ENCODE assay signal across 1 cellular context in genomic region chr9:34379334-34380033, GRCh38.
TF ChIP-seq lines count a peak whose summit lies in the region.

No MANE protein-coding gene starts in this region.

TF ChIP-seq in GM12878, 131 proteins besides CTCF, POLR2A, EP300 and RAD21 (continued from another document and continues in another):
- TF ChIP-seq, protein P1, sequence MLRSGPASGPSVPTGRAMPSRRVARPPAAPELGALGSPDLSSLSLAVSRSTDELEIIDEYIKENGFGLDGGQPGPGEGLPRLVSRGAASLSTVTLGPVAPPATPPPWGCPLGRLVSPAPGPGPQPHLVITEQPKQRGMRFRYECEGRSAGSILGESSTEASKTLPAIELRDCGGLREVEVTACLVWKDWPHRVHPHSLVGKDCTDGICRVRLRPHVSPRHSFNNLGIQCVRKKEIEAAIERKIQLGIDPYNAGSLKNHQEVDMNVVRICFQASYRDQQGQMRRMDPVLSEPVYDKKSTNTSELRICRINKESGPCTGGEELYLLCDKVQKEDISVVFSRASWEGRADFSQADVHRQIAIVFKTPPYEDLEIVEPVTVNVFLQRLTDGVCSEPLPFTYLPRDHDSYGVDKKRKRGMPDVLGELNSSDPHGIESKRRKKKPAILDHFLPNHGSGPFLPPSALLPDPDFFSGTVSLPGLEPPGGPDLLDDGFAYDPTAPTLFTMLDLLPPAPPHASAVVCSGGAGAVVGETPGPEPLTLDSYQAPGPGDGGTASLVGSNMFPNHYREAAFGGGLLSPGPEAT (IDR thresholded peaks at IDR 0.05; ENCODE audit: low read depth), result no peak
- peak; percentile 82 for TF ChIP-seq SMC3 (IDR thresholded peaks at IDR 0.05; ENCODE audit: borderline replicate concordance, low read length)
- TF ChIP-seq FOXK2 (IDR thresholded peaks at IDR 0.05), result no peak
- TF ChIP-seq, protein P2, sequence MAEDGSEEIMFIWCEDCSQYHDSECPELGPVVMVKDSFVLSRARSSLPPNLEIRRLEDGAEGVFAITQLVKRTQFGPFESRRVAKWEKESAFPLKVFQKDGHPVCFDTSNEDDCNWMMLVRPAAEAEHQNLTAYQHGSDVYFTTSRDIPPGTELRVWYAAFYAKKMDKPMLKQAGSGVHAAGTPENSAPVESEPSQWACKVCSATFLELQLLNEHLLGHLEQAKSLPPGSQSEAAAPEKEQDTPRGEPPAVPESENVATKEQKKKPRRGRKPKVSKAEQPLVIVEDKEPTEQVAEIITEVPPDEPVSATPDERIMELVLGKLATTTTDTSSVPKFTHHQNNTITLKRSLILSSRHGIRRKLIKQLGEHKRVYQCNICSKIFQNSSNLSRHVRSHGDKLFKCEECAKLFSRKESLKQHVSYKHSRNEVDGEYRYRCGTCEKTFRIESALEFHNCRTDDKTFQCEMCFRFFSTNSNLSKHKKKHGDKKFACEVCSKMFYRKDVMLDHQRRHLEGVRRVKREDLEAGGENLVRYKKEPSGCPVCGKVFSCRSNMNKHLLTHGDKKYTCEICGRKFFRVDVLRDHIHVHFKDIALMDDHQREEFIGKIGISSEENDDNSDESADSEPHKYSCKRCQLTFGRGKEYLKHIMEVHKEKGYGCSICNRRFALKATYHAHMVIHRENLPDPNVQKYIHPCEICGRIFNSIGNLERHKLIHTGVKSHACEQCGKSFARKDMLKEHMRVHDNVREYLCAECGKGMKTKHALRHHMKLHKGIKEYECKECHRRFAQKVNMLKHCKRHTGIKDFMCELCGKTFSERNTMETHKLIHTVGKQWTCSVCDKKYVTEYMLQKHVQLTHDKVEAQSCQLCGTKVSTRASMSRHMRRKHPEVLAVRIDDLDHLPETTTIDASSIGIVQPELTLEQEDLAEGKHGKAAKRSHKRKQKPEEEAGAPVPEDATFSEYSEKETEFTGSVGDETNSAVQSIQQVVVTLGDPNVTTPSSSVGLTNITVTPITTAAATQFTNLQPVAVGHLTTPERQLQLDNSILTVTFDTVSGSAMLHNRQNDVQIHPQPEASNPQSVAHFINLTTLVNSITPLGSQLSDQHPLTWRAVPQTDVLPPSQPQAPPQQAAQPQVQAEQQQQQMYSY (CRISPR knock-in tag; IDR thresholded peaks at IDR 0.05), result no peak
- TF ChIP-seq YY1 (IDR thresholded peaks at IDR 0.05; ENCODE audit: low read depth, low read length), result no peak
- TF ChIP-seq MEF2A (IDR thresholded peaks at IDR 0.05; ENCODE audit: insufficient read depth, low read depth, low read length), result 0 out of 2 replicates have a peak, but pooled peaks have one; percentile 11
- no peak for TF ChIP-seq CBX5 (IDR thresholded peaks at IDR 0.05; ENCODE audit: low read depth)
- TF ChIP-seq HDAC2 (IDR thresholded peaks at IDR 0.05), result no peak
- no peak for TF ChIP-seq RFX5 (IDR thresholded peaks at IDR 0.05; ENCODE audit: low read depth, low read length)
- no peak for TF ChIP-seq LARP7 (IDR thresholded peaks at IDR 0.05)
- no peak for TF ChIP-seq SMARCA5 (IDR thresholded peaks at IDR 0.05)
- TF ChIP-seq NFXL1 (IDR thresholded peaks at IDR 0.05; ENCODE audit: borderline replicate concordance), result no peak
- no peak for TF ChIP-seq ZSCAN29 (IDR thresholded peaks at IDR 0.05)
- TF ChIP-seq ZNF24 (IDR thresholded peaks at IDR 0.05), result no peak
- TF ChIP-seq YBX1 (IDR thresholded peaks at IDR 0.05), result no peak
- TF ChIP-seq SMAD1 (IDR thresholded peaks at IDR 0.05; ENCODE audit: low read depth, partially characterized antibody), result no peak
- no peak for TF ChIP-seq SRF (IDR thresholded peaks at IDR 0.05; ENCODE audit: low read depth in 2 of 2, low read length in 2 of 2)
- no peak for TF ChIP-seq HDAC6 (IDR thresholded peaks at IDR 0.05; ENCODE audit: unreplicated experiment)
- TF ChIP-seq GABPA (IDR thresholded peaks at IDR 0.05; ENCODE audit: low read depth), result no peak
- no peak for TF ChIP-seq ZNF274 (IDR thresholded peaks at IDR 0.05; ENCODE audit: insufficient read depth, insufficient read length)
- peak in 1 of 2 experiments; percentile 37; a peak in 1 of 4 replicates for TF ChIP-seq BHLHE40 (IDR thresholded peaks at IDR 0.05; ENCODE audit: borderline replicate concordance in 1 of 2, low read depth in 2 of 2, low read length in 1 of 2)
- TF ChIP-seq, protein P3, sequence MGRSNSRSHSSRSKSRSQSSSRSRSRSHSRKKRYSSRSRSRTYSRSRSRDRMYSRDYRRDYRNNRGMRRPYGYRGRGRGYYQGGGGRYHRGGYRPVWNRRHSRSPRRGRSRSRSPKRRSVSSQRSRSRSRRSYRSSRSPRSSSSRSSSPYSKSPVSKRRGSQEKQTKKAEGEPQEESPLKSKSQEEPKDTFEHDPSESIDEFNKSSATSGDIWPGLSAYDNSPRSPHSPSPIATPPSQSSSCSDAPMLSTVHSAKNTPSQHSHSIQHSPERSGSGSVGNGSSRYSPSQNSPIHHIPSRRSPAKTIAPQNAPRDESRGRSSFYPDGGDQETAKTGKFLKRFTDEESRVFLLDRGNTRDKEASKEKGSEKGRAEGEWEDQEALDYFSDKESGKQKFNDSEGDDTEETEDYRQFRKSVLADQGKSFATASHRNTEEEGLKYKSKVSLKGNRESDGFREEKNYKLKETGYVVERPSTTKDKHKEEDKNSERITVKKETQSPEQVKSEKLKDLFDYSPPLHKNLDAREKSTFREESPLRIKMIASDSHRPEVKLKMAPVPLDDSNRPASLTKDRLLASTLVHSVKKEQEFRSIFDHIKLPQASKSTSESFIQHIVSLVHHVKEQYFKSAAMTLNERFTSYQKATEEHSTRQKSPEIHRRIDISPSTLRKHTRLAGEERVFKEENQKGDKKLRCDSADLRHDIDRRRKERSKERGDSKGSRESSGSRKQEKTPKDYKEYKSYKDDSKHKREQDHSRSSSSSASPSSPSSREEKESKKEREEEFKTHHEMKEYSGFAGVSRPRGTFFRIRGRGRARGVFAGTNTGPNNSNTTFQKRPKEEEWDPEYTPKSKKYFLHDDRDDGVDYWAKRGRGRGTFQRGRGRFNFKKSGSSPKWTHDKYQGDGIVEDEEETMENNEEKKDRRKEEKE (IDR thresholded peaks at IDR 0.05), result no peak
- no peak for TF ChIP-seq PAX8 (IDR thresholded peaks at IDR 0.05)
- TF ChIP-seq, protein P4, sequence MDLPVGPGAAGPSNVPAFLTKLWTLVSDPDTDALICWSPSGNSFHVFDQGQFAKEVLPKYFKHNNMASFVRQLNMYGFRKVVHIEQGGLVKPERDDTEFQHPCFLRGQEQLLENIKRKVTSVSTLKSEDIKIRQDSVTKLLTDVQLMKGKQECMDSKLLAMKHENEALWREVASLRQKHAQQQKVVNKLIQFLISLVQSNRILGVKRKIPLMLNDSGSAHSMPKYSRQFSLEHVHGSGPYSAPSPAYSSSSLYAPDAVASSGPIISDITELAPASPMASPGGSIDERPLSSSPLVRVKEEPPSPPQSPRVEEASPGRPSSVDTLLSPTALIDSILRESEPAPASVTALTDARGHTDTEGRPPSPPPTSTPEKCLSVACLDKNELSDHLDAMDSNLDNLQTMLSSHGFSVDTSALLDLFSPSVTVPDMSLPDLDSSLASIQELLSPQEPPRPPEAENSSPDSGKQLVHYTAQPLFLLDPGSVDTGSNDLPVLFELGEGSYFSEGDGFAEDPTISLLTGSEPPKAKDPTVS (IDR thresholded peaks at IDR 0.05; ENCODE audit: low read depth, low read length), result no peak
- TF ChIP-seq ELK1 (IDR thresholded peaks at IDR 0.05; ENCODE audit: low read depth, low read length), result no peak
- no peak for TF ChIP-seq CHD2 (IDR thresholded peaks at IDR 0.05; ENCODE audit: borderline replicate concordance, low read depth, low read length)
- TF ChIP-seq MYB (IDR thresholded peaks at IDR 0.05; ENCODE audit: borderline replicate concordance, low read depth, low read length), result no peak
- no peak for TF ChIP-seq IKZF2 (IDR thresholded peaks at IDR 0.05)
- no peak for TF ChIP-seq TAF1 (IDR thresholded peaks at IDR 0.05; ENCODE audit: borderline replicate concordance, low read depth, low read length)
- TF ChIP-seq JUNB (IDR thresholded peaks at IDR 0.05), result peak; percentile 45; the same call in 1 of the 2 replicates
- no peak for TF ChIP-seq E4F1 (IDR thresholded peaks at IDR 0.05; ENCODE audit: borderline replicate concordance, partially characterized antibody)
- TF ChIP-seq, protein P5, sequence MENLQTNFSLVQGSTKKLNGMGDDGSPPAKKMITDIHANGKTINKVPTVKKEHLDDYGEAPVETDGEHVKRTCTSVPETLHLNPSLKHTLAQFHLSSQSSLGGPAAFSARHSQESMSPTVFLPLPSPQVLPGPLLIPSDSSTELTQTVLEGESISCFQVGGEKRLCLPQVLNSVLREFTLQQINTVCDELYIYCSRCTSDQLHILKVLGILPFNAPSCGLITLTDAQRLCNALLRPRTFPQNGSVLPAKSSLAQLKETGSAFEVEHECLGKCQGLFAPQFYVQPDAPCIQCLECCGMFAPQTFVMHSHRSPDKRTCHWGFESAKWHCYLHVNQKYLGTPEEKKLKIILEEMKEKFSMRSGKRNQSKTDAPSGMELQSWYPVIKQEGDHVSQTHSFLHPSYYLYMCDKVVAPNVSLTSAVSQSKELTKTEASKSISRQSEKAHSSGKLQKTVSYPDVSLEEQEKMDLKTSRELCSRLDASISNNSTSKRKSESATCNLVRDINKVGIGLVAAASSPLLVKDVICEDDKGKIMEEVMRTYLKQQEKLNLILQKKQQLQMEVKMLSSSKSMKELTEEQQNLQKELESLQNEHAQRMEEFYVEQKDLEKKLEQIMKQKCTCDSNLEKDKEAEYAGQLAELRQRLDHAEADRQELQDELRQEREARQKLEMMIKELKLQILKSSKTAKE (IDR thresholded peaks at IDR 0.05; ENCODE audit: low read depth, poor library complexity, severe bottlenecking), result peak; percentile 20
- no peak for TF ChIP-seq GATAD2B (conservative IDR thresholded peaks at IDR 0.05; ENCODE audit: low read depth)
- no peak for TF ChIP-seq CEBPB (IDR thresholded peaks at IDR 0.05; ENCODE audit: borderline replicate concordance in 1 of 2, low read depth in 2 of 2, low read length in 2 of 2)
- no peak for TF ChIP-seq CEBPZ (IDR thresholded peaks at IDR 0.05; ENCODE audit: low read depth, low read length)
- TF ChIP-seq E2F4 (IDR thresholded peaks at IDR 0.05; ENCODE audit: low read depth, low read length), result no peak
- no peak for TF ChIP-seq ATF3 (IDR thresholded peaks at IDR 0.05; ENCODE audit: borderline replicate concordance, extremely low read depth, low read depth, low read length)
- TF ChIP-seq ZBED1 (IDR thresholded peaks at IDR 0.05; ENCODE audit: borderline replicate concordance), result no peak
